Comparison of ENCODE assay signal across 8 cellular contexts in the genomic region with DNA sequence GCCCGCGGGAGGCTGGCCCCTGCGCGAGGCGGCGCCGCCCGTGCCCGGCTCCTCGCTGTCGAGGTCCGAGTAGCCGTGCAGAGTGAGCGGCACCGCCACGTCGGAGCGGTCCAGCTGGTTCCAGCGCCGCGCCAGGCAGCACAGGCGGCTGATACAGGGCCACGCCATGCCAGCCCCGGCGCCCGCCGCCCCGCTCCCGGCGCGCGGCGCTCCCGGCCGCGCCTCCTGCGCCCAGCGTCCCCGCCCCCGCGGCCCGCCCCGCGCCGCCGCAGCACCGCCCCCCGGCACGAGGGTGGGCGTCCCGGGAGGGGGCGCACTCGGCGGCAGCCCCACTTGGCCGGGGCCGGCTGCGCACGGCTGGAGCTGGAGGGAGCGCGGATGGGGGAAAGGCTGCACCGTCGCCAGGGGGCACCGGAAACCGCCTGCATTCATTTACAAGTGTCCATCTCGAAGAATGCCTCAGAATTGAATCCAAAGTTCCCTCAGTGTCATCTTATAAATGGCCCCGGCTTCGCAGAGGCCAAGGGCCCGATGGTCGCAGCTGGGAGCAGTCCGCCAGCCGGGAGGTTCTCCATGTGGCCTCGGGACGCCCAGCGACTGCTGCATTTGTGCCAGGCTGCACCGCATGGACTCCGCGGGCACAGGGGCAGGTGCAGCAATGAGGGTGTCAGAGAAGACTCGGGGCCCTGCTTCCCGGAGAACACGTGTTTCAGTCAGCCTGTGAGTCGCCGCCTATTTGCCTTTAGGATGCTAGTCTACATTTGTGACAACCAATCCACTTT. TPM values are rescaled to one million over a fixed set of nuclear protein-coding genes. Genes with fewer than 3 reads are reported as not detected.
A peak's percentile ranks its signal among the peaks of the same experiment; 100 is the strongest.
DNase-seq lines count a peak whose midpoint lies in the region; ATAC-seq and TF ChIP-seq lines count a peak whose summit lies in the region.

TSS of gene MAP6D1 (minus strand) at position 198 of the 782 bp plus-strand sequence. CDS start at position 168, 30 bp downstream.

- H3K27me3 ChIP-seq in Peyer's patch, result no peaks in the 10 kb centered on the region
- no peaks in the 10 kb centered on the region for H3K27me3 ChIP-seq in neuron (ENCODE audit: insufficient read depth, low read length)

- peak; percentile 29 for DNase-seq in A172 (ENCODE audit: low spot score)
- DNase-seq in Peyer's patch, result peak in 2 of 3 donors; percentile 22 to 58
- DNase-seq in activated naive CD4-positive, alpha-beta T cell treated with anti-CD3 and anti-CD28 coated beads, Interleukin-2, amount 50 U/mL, for 72 hours (ENCODE audit: low spot score in 2 of 2), result peak; percentile 40 to 53
- peak; percentile 75 for DNase-seq in germinal center (ENCODE audit: low spot score)
- peak; percentile 49 for DNase-seq in ureter (ENCODE audit: low spot score)

- H3K36me3 ChIP-seq in Peyer's patch (peaks cover 0 to 21% (median 0%) of the 10 kb centered on the region in 3 donors), neuron (ENCODE audit: insufficient read depth, low read length) (peaks cover 22% of the 10 kb centered on the region)

- peaks cover 0 to 10% (median 6%) of the 10 kb centered on the region in 4 donors for H3K4me1 ChIP-seq in Peyer's patch
- peaks cover 22% of the 10 kb centered on the region for H3K4me1 ChIP-seq in neuron (ENCODE audit: insufficient read depth, low read length)

- no peaks in the 10 kb centered on the region for H3K9me3 ChIP-seq in Peyer's patch
- no peaks in the 10 kb centered on the region for H3K9me3 ChIP-seq in neuron (ENCODE audit: low read length)

- no peak for TF ChIP-seq POLR2A in Peyer's patch (IDR thresholded peaks at IDR 0.05)

- H3K27ac Mint-ChIP-seq in activated naive CD4-positive, alpha-beta T cell treated with anti-CD3 and anti-CD28 coated beads, Interleukin-2, amount 50 U/mL, for 72 hours, result peak within 1 kb of the TSS in 1 of 2 donors; percentile 69

- TF ChIP-seq CTCF in GM12874 (IDR thresholded peaks at IDR 0.05; ENCODE audit: insufficient read depth, low read depth, low read length), result peak; percentile 37
- peak in 3 of 6 experiments; percentile 11 to 16 (median 13) for TF ChIP-seq CTCF in Peyer's patch (IDR thresholded peaks at IDR 0.05)

- H2AFZ ChIP-seq in neuron (ENCODE audit: low read depth, low read length), result peak within 1 kb of the TSS; percentile 78

- H3K27ac ChIP-seq in Peyer's patch, result peak within 1 kb of the TSS in 1 of 4 donors; percentile 58

- H3K4me3 ChIP-seq in Peyer's patch (peak within 1 kb of the TSS; percentile 44 to 65 (median 61)), neuron (ENCODE audit: low read length) (peak within 1 kb of the TSS; percentile 60)

- ATAC-seq in HG03457 (IDR thresholded peaks at IDR 0.05; ENCODE audit: unreplicated experiment), result peak; percentile 47
- peak; percentile 53 to 57 for ATAC-seq in activated naive CD4-positive, alpha-beta T cell treated with anti-CD3 and anti-CD28 coated beads, Interleukin-2, amount 50 U/mL, for 72 hours

- peaks cover 0 to 6% of the 10 kb centered on the region in 2 donors for H3K36me3 Mint-ChIP-seq in activated naive CD4-positive, alpha-beta T cell treated with anti-CD3 and anti-CD28 coated beads, Interleukin-2, amount 50 U/mL, for 72 hours

- H3K9me3 Mint-ChIP-seq in activated naive CD4-positive, alpha-beta T cell treated with anti-CD3 and anti-CD28 coated beads, Interleukin-2, amount 50 U/mL, for 72 hours, result no peaks in the 10 kb centered on the region

RNA-seq across cellular contexts. Expression of gene MAP6D1, which starts in this region (rescaled TPM):
- total RNA-seq in A172 (2014; rRNA removed; shearing (Covaris generic)), result 4.6 TPM in 2 replicates
- total RNA-seq in Peyer's patch (1 to 10 TPM in 3 of 4 donors, not detected in 1; 1.8 to 9.9 (median 2.0) TPM), ureter (2.1 TPM)
- 1 to 10 TPM in 1 of 2 donors, not detected in 1; 1.4 TPM for total RNA-seq in activated naive CD4-positive, alpha-beta T cell treated with anti-CD3 and anti-CD28 coated beads, Interleukin-2, amount 50 U/mL, for 72 hours
